In the genomic region with DNA sequence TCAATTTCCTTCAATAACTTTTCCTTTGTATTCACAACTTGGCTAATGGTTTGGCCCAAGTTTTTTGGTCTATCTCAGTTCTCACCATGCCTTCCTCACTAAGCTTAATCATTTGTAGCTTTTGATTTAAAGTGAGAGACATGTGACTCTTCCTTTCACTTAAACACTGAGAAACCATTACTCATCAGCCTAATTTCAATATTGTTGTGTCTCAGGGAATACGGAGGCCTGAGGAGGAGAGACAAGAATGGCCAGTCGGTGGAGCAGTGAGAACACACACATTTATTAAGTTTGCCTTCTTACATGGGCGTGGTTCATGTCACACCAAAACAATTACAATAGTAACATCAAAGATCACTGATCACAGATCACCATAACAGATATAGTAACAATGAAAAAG, we compare ENCODE assay signal across 11 cellular contexts. TPM values are rescaled to one million over a fixed set of nuclear protein-coding genes. Genes with fewer than 3 reads are reported as not detected.
A peak's percentile ranks its signal among the peaks of the same experiment; 100 is the strongest.
DNase-seq lines count a peak whose midpoint lies in the region; ATAC-seq lines count a peak whose summit lies in the region.
"Had no signal": no experiment of that assay in that cellular context is flagged by ENCODE, and none has a peak within 500 bp of the region (broad histone marks: within the 10 kb centered on the region; RNA-seq: fewer than 3 reads in every experiment).

No MANE protein-coding gene starts in this region.

- no peak overlapping the region for H2AFZ ChIP-seq in trophoblast cell (ENCODE audit: insufficient read depth, low read length, poor library complexity)
- H2AFZ ChIP-seq: parathyroid adenoma had no signal

- H4K8ac ChIP-seq in trophoblast cell (ENCODE audit: low read depth, low read length): no peak overlapping the region

- no peak overlapping the region for H3K4ac ChIP-seq in trophoblast cell (ENCODE audit: low read depth, low read length)

- H3K9me3 Mint-ChIP-seq in natural killer cell treated with Interleukin-12 subunit alpha and Interleukin-12 subunit beta and Interleukin-15 and Interleukin-18, amount 100 ng/mL, for 72 hours: peaks cover 6% of the 10 kb centered on the region

- no peak overlapping the region for H3K23ac ChIP-seq in trophoblast cell (ENCODE audit: low read length)

- no peak overlapping the region for H2BK12ac ChIP-seq in trophoblast cell (ENCODE audit: low read length)

- H3K9ac ChIP-seq in trophoblast cell (ENCODE audit: low read length): no peak overlapping the region
- H3K9ac ChIP-seq: parathyroid adenoma had no signal

- H2AK5ac ChIP-seq in trophoblast cell (ENCODE audit: low read length): no peak overlapping the region

- peak overlapping the region; percentile 75 for H3K4me3 Mint-ChIP-seq in natural killer cell treated with Interleukin-12 subunit alpha and Interleukin-12 subunit beta and Interleukin-15 and Interleukin-18, amount 100 ng/mL, for 72 hours

- no peaks in the 10 kb centered on the region for H3K27me3 ChIP-seq in trophoblast cell (ENCODE audit: insufficient read depth, low read length)
- H3K27me3 ChIP-seq: heart left ventricle had no signal

- H3K27me3 Mint-ChIP-seq in natural killer cell treated with Interleukin-12 subunit alpha and Interleukin-12 subunit beta and Interleukin-15 and Interleukin-18, amount 100 ng/mL, for 72 hours: no peaks in the 10 kb centered on the region

- H3K4me2 ChIP-seq in trophoblast cell (ENCODE audit: low read length): no peak overlapping the region

- H3K27ac ChIP-seq in trophoblast cell (ENCODE audit: low read depth, low read length): no peak overlapping the region
- H3K27ac ChIP-seq: heart left ventricle, parathyroid adenoma had no signal

- no peak overlapping the region for H4K12ac ChIP-seq in trophoblast cell (ENCODE audit: low read depth, low read length)

- peaks cover 11% of the 10 kb centered on the region for H3K36me3 Mint-ChIP-seq in natural killer cell treated with Interleukin-12 subunit alpha and Interleukin-12 subunit beta and Interleukin-15 and Interleukin-18, amount 100 ng/mL, for 72 hours

- H3K4me1 Mint-ChIP-seq in natural killer cell treated with Interleukin-12 subunit alpha and Interleukin-12 subunit beta and Interleukin-15 and Interleukin-18, amount 100 ng/mL, for 72 hours (ENCODE audit: low read depth in 2 of 2): peaks cover 27 to 42% of the 10 kb centered on the region in 2 donors

- WGBS in trophoblast cell (ENCODE audit: extremely low coverage, insufficient coverage, insufficient read length): no CpG with 5 or more reads among the region's 3 CpGs

- peak overlapping the region; percentile 59 to 72 for H3K27ac Mint-ChIP-seq in natural killer cell treated with Interleukin-12 subunit alpha and Interleukin-12 subunit beta and Interleukin-15 and Interleukin-18, amount 100 ng/mL, for 72 hours

- H4K91ac ChIP-seq in trophoblast cell (ENCODE audit: low read depth, low read length): no peak overlapping the region

- no peaks in the 10 kb centered on the region for H3K79me1 ChIP-seq in trophoblast cell (ENCODE audit: low read length)

- no peak overlapping the region for H2BK5ac ChIP-seq in trophoblast cell (ENCODE audit: low read depth, low read length, poor library complexity)

- ATAC-seq in GM18870 (IDR thresholded peaks at IDR 0.05; ENCODE audit: unreplicated experiment) (peak; percentile 88), HG03064 (IDR thresholded peaks at IDR 0.05; ENCODE audit: low read depth, unreplicated experiment) (peak; percentile 71), GM19023 (IDR thresholded peaks at IDR 0.05; ENCODE audit: unreplicated experiment) (no peak)
- ATAC-seq in natural killer cell treated with Interleukin-12 subunit alpha and Interleukin-12 subunit beta and Interleukin-15 and Interleukin-18, amount 100 ng/mL, for 72 hours: peak; percentile 81 to 89
- ATAC-seq: heart left ventricle had no signal

- H2BK120ac ChIP-seq in trophoblast cell (ENCODE audit: insufficient read depth, low read length, poor library complexity): no peak overlapping the region

- peak; percentile 42 to 49 for DNase-seq in activated T-cell treated with anti-CD3 and anti-CD28 coated beads, Interleukin-2, amount 50 U/mL, for 48 hours
- DNase-seq in natural killer cell treated with Interleukin-12 subunit alpha and Interleukin-12 subunit beta and Interleukin-15 and Interleukin-18, amount 100 ng/mL, for 72 hours (ENCODE audit: low spot score): no peak
- no peak for DNase-seq in NCI-H2081 (lab: John Stamatoyannopoulos, UW)
- no peak for DNase-seq in trophoblast cell
- DNase-seq in superior temporal gyrus (ENCODE audit: extremely low spot score): no peak
- DNase-seq: heart left ventricle had no signal

- no peak overlapping the region for H3K4me3 ChIP-seq in trophoblast cell (ENCODE audit: low read depth, low read length)
- H3K4me3 ChIP-seq: heart left ventricle had no signal

- H3K36me3 ChIP-seq in trophoblast cell (ENCODE audit: control insufficient read depth in 1 of 2, insufficient read depth in 2 of 2, low read length in 2 of 2): peaks cover 0 to 1% of the 10 kb centered on the region in 2 experiments
- H3K36me3 ChIP-seq: heart left ventricle had no signal

- H3K9me3 ChIP-seq in trophoblast cell (ENCODE audit: insufficient read depth, low read depth, low read length): no peaks in the 10 kb centered on the region

- H3K18ac ChIP-seq in trophoblast cell (ENCODE audit: low read length): no peak overlapping the region

- H3K14ac ChIP-seq in trophoblast cell (ENCODE audit: low read length): no peak overlapping the region

- H3K4me1 ChIP-seq in trophoblast cell (ENCODE audit: control insufficient read depth in 1 of 2, insufficient read depth in 2 of 2, low read length in 2 of 2): no peaks in the 10 kb centered on the region
- H3K4me1 ChIP-seq: parathyroid adenoma had no signal

- H3K79me2 ChIP-seq in trophoblast cell (ENCODE audit: control insufficient read depth, insufficient read depth, low read length, poor library complexity): no peaks in the 10 kb centered on the region
- H3K79me2 ChIP-seq: parathyroid adenoma had no signal

RNA-seq across cellular contexts. Expression of gene TSPAN5, which starts 56.7 kb away (rescaled TPM):
- 10 to 100 TPM; 22.1 to 24.9 TPM for total RNA-seq in natural killer cell treated with Interleukin-12 subunit alpha and Interleukin-12 subunit beta and Interleukin-15 and Interleukin-18, amount 100 ng/mL, for 72 hours
- polyA plus RNA-seq in trophoblast cell (2013): 9.9 and 10.3 TPM in 2 replicates
- total RNA-seq: OCI-LY7 had no signal

Comparison
In these comparisons a context has a peak if more than half of its experiments do, and no peak if none do; other contexts are left out.
1. DNase-seq: peak in activated T-cell treated with anti-CD3 and anti-CD28 coated beads, Interleukin-2, amount 50 U/mL, for 48 hours (2 of 2); none in natural killer cell treated with Interleukin-12 subunit alpha and Interleukin-12 subunit beta and Interleukin-15 and Interleukin-18, amount 100 ng/mL, for 72 hours (single experiment), NCI-H2081 (0 of 2), trophoblast cell (0 of 2) and superior temporal gyrus (single experiment).